In the genomic region with DNA sequence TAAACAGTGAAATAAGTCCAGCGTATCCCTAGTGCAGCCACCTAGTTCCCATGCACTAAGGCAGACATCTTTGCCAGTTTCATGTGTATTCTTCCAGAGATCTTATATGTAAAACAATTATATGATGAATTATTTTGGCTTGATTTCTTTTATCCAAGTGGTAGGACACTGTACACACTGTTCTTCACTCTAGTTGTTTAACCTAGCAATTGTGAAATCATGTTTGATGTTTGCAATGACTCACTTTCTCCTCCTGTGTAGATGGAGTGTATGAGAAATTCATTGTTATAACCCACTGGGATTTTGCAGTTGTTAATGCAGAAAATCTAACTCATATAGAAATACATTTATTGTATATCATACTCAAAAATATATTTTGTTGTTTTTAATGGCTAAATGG, we compare ENCODE assay signal across 13 cellular contexts. TPM values are rescaled to one million over a fixed set of nuclear protein-coding genes. Genes with fewer than 3 reads are reported as not detected.
DNase-seq lines count a peak whose midpoint lies in the region; ATAC-seq and TF ChIP-seq lines count a peak whose summit lies in the region.
"Had no signal": no experiment of that assay in that cellular context is flagged by ENCODE, and none has a peak within 500 bp of the region (broad histone marks: within the 10 kb centered on the region; RNA-seq: fewer than 3 reads in every experiment).

No MANE protein-coding gene starts in this region.

- TF ChIP-seq CTCF in epithelial cell of proximal tubule (conservative IDR thresholded peaks at IDR 0.05; ENCODE audit: low read depth, low read length) (no peak), omental fat pad (IDR thresholded peaks at IDR 0.05) (no peak), testis (IDR thresholded peaks at IDR 0.05) (no peak)

- H3K4me3 ChIP-seq in epithelial cell of proximal tubule (ENCODE audit: low read depth, low read length) (no peak overlapping the region), testis (no peak overlapping the region)

- no peaks in the 10 kb centered on the region for H3K9me3 ChIP-seq in testis

- DNase-seq in GM03348 (ENCODE audit: low spot score): peak; percentile 35
- DNase-seq in NCI-H460 (ENCODE audit: extremely low read depth, low read depth): peak; percentile 26
- DNase-seq in epithelial cell of proximal tubule (ENCODE audit: low read depth): peak; percentile 36
- DNase-seq in omental fat pad (ENCODE audit: low spot score): no peak
- no peak for DNase-seq in cerebellar nuclear complex (lab: John Stamatoyannopoulos, UW)
- no peak for DNase-seq in testis
- DNase-seq: activated CD4-positive, alpha-beta T cell treated with anti-CD3 and anti-CD28 coated beads for 1 hour; H7; naive B cell; NCI-H1105; stimulated activated CD4-positive, alpha-beta T cell treated with anti-CD3 and anti-CD28 coated beads, Interleukin-4, amount 100 ng/mL, for 4 hours had no signal

- no peaks in the 10 kb centered on the region for H3K4me1 ChIP-seq in testis

- H3K27ac ChIP-seq in testis: no peak overlapping the region

- no peaks in the 10 kb centered on the region for H3K36me3 ChIP-seq in testis (ENCODE audit: low read depth, missing control alignments)

- ATAC-seq in omental fat pad (ENCODE audit: low FRiP score) (peak; percentile 80), GM19351 (IDR thresholded peaks at IDR 0.05; ENCODE audit: unreplicated experiment) (no peak), HG02678 (IDR thresholded peaks at IDR 0.05; ENCODE audit: unreplicated experiment) (no peak)

- intact Hi-C loops in testis (cut with DNase I; ENCODE audit: low total_unique reads): no loop called here

- no peaks in the 10 kb centered on the region for H3K27me3 ChIP-seq in testis

- TF ChIP-seq POLR2A in testis (IDR thresholded peaks at IDR 0.05): no peak

- WGBS in testis, 2 donors: 76 to 77% methylated on average over 1 of the region's 1 CpG

RNA-seq across cellular contexts. Expression of a gene that starts 17.5 kb away (rescaled TPM):
- 38.1 and 43.0 TPM in 2 replicates for total RNA-seq in NCI-H460 (2014; rRNA removed; shearing (Covaris generic))
- polyA plus RNA-seq in NCI-H460 (2014; cell fraction: nucleus; rRNA removed): 22.3 and 32.9 TPM in 2 replicates
- total RNA-seq in epithelial cell of proximal tubule (157 and 162 TPM in 2 replicates), omental fat pad (100 to 1,000 TPM in 2 of 4 donors, 10 to 100 TPM in 2; 56.4 to 127 (median 94.8) TPM), testis (100 to 1,000 TPM; 130 to 167 TPM)
- polyA plus RNA-seq in testis (ENCODE audit: insufficient read depth, low read depth, low replicate concordance): 208 TPM

RNA-seq across cellular contexts. Expression of a gene that starts 46.9 kb away (rescaled TPM):
- total RNA-seq in NCI-H460 (2014; rRNA removed; shearing (Covaris generic)): 27.8 and 30.3 TPM in 2 replicates
- 32.6 and 44.0 TPM in 2 replicates for polyA plus RNA-seq in NCI-H460 (2014; cell fraction: nucleus; rRNA removed)
- total RNA-seq in epithelial cell of proximal tubule (27.4 and 36.5 TPM in 2 replicates), omental fat pad (10 to 100 TPM; 15.9 to 34.0 (median 26.2) TPM), testis (10 to 100 TPM; 27.0 to 29.1 TPM)
- 12.9 TPM for polyA plus RNA-seq in testis (ENCODE audit: insufficient read depth, low read depth, low replicate concordance)

Comparison
In these comparisons a context has a peak if more than half of its experiments do, and no peak if none do; other contexts are left out.
1. DNase-seq: peak in GM03348 (single experiment), NCI-H460 (single experiment) and epithelial cell of proximal tubule (single experiment); none in omental fat pad (single experiment), cerebellar nuclear complex (0 of 2) and testis (single experiment).